ENCODE assay signal across 8 cellular contexts in genomic region chrX:55716937-55717336, GRCh38. TPM values are rescaled to one million over a fixed set of nuclear protein-coding genes. Genes with fewer than 3 reads are reported as not detected.
A peak's percentile ranks its signal among the peaks of the same experiment; 100 is the strongest.
DNase-seq lines count a peak whose midpoint lies in the region; ATAC-seq and TF ChIP-seq lines count a peak whose summit lies in the region.

No MANE protein-coding gene starts in this region.

- 76% methylated on average over 3 of the region's 3 CpGs for WGBS in liver

- TF ChIP-seq CTCF in liver (IDR thresholded peaks at IDR 0.05; ENCODE audit: low read depth, low read length, missing input control): no peak
- no peak for TF ChIP-seq CTCF in tibial artery (IDR thresholded peaks at IDR 0.05)

- H3K9ac ChIP-seq in liver (ENCODE audit: low read depth in 1 of 2, low read length in 2 of 2): peak overlapping the region in 1 of 2 donors; percentile 31

- H3K4me3 ChIP-seq in liver (ENCODE audit: low read depth in 1 of 3, low read length in 3 of 3) (peak overlapping the region in 2 of 3 donors; percentile 53 to 69), tibial artery (peak overlapping the region; percentile 67 to 72)

- H3K27me3 ChIP-seq in liver (ENCODE audit: control insufficient read depth in 4 of 4, insufficient read depth in 4 of 4, low read length in 3 of 4) (no peaks in the 10 kb centered on the region), tibial artery (no peaks in the 10 kb centered on the region)

- peaks cover 0 to 9% (median 4%) of the 10 kb centered on the region in 4 donors for H3K4me1 ChIP-seq in liver (ENCODE audit: control insufficient read depth in 4 of 4, insufficient read depth in 4 of 4, low read length in 3 of 4)
- H3K4me1 ChIP-seq in tibial artery: peaks cover 0 to 14% (median 1%) of the 10 kb centered on the region in 4 donors

- no peak for DNase-seq in activated T-cell treated with anti-CD3 and anti-CD28 coated beads, Interleukin-2, amount 50 U/mL, for 24 hours
- DNase-seq in activated T-cell treated with anti-CD3 and anti-CD28 coated beads, Interleukin-2, amount 50 U/mL, for 1 hour: no peak
- DNase-seq in activated naive CD8-positive, alpha-beta T cell treated with anti-CD3 and anti-CD28 coated beads, Interleukin-2, amount 50 U/mL, for 24 hours: no peak
- no peak for DNase-seq in tibial artery
- DNase-seq in NCI-H2196 (lab: John Stamatoyannopoulos, UW; ENCODE audit: unreplicated experiment): no peak
- DNase-seq in NCI-H526 (lab: John Stamatoyannopoulos, UW): no peak
- DNase-seq in NCI-H69 (lab: John Stamatoyannopoulos, UW): no peak

- H3K27ac ChIP-seq in liver (ENCODE audit: low read depth in 1 of 2, low read length in 2 of 2): peak overlapping the region; percentile 31 to 39
- peak overlapping the region; percentile 85 to 86 for H3K27ac ChIP-seq in tibial artery

- H3K36me3 ChIP-seq in liver (ENCODE audit: control insufficient read depth in 4 of 4, insufficient read depth in 3 of 4, low read depth in 1 of 4, low read length in 3 of 4) (peaks cover 2 to 7% (median 4%) of the 10 kb centered on the region in 4 donors), tibial artery (peaks cover 0 to 7% (median 0%) of the 10 kb centered on the region in 3 donors)

- no peak for TF ChIP-seq RAD21 in liver (IDR thresholded peaks at IDR 0.05)

- no peaks in the 10 kb centered on the region for H3K9me3 ChIP-seq in liver (ENCODE audit: control insufficient read depth in 4 of 4, low read length in 3 of 4)
- no peaks in the 10 kb centered on the region for H3K9me3 ChIP-seq in tibial artery

- no peak for ATAC-seq in activated naive CD8-positive, alpha-beta T cell treated with anti-CD3 and anti-CD28 coated beads, Interleukin-2, amount 50 U/mL, for 24 hours

- peak overlapping the region; percentile 82 for H3K4me3 Mint-ChIP-seq in activated T-cell treated with anti-CD3 and anti-CD28 coated beads, Interleukin-2, amount 50 U/mL, for 24 hours
- H3K4me3 Mint-ChIP-seq in activated naive CD8-positive, alpha-beta T cell treated with anti-CD3 and anti-CD28 coated beads, Interleukin-2, amount 50 U/mL, for 24 hours: peak overlapping the region; percentile 86

- peaks cover 24% of the 10 kb centered on the region for H3K4me1 Mint-ChIP-seq in activated T-cell treated with anti-CD3 and anti-CD28 coated beads, Interleukin-2, amount 50 U/mL, for 24 hours (ENCODE audit: low read depth)
- peaks cover 24% of the 10 kb centered on the region for H3K4me1 Mint-ChIP-seq in activated naive CD8-positive, alpha-beta T cell treated with anti-CD3 and anti-CD28 coated beads, Interleukin-2, amount 50 U/mL, for 24 hours

- intact Hi-C loops in tibial artery (cut with DNase I; ENCODE audit: low total_unique reads): loop anchor here (10.0 kb wide), 1 partner anchor 552 kb away; no protein-coding TSS in a partner anchor

- peaks cover 14% of the 10 kb centered on the region for H3K27me3 Mint-ChIP-seq in activated T-cell treated with anti-CD3 and anti-CD28 coated beads, Interleukin-2, amount 50 U/mL, for 24 hours
- H3K27me3 Mint-ChIP-seq in activated naive CD8-positive, alpha-beta T cell treated with anti-CD3 and anti-CD28 coated beads, Interleukin-2, amount 50 U/mL, for 24 hours: no peaks in the 10 kb centered on the region

- H3K9me3 Mint-ChIP-seq in activated T-cell treated with anti-CD3 and anti-CD28 coated beads, Interleukin-2, amount 50 U/mL, for 24 hours: no peaks in the 10 kb centered on the region
- H3K9me3 Mint-ChIP-seq in activated naive CD8-positive, alpha-beta T cell treated with anti-CD3 and anti-CD28 coated beads, Interleukin-2, amount 50 U/mL, for 24 hours: no peaks in the 10 kb centered on the region

- peaks cover 15% of the 10 kb centered on the region for H3K36me3 Mint-ChIP-seq in activated T-cell treated with anti-CD3 and anti-CD28 coated beads, Interleukin-2, amount 50 U/mL, for 24 hours (ENCODE audit: low read depth)
- H3K36me3 Mint-ChIP-seq in activated naive CD8-positive, alpha-beta T cell treated with anti-CD3 and anti-CD28 coated beads, Interleukin-2, amount 50 U/mL, for 24 hours (ENCODE audit: low read depth): peaks cover 5% of the 10 kb centered on the region

- H3K27ac Mint-ChIP-seq in activated T-cell treated with anti-CD3 and anti-CD28 coated beads, Interleukin-2, amount 50 U/mL, for 24 hours: peak overlapping the region; percentile 89
- peak overlapping the region; percentile 92 for H3K27ac Mint-ChIP-seq in activated naive CD8-positive, alpha-beta T cell treated with anti-CD3 and anti-CD28 coated beads, Interleukin-2, amount 50 U/mL, for 24 hours

TF ChIP-seq in liver, 16 proteins besides CTCF, POLR2A, EP300 and RAD21:
- TF ChIP-seq GABPA (IDR thresholded peaks at IDR 0.05 in 1 of 2, conservative IDR thresholded peaks at IDR 0.05 in 1 of 2) (no peak), SP1 (IDR thresholded peaks at IDR 0.05) (no peak), NR2F2 (IDR thresholded peaks at IDR 0.05) (no peak), EGR1 (IDR thresholded peaks at IDR 0.05; ENCODE audit: low read depth in 2 of 2) (no peak), YY1 (IDR thresholded peaks at IDR 0.05) (no peak), HNF4A (conservative IDR thresholded peaks at IDR 0.05) (no peak), ZBTB33 (IDR thresholded peaks at IDR 0.05) (no peak), MAX (IDR thresholded peaks at IDR 0.05) (no peak), FOXA1 (IDR thresholded peaks at IDR 0.05) (no peak), REST (IDR thresholded peaks at IDR 0.05) (no peak), TAF1 (conservative IDR thresholded peaks at IDR 0.05) (no peak), ATF3 (IDR thresholded peaks at IDR 0.05) (no peak), JUND (IDR thresholded peaks at IDR 0.05) (no peak), FOXA2 (IDR thresholded peaks at IDR 0.05) (no peak), RXRA (IDR thresholded peaks at IDR 0.05) (no peak), HNF4G (IDR thresholded peaks at IDR 0.05) (no peak)

RNA-seq across cellular contexts. Expression of gene RRAGB, which starts 0.6 kb away (rescaled TPM):
- 10 to 100 TPM in 1 of 2 donors, 1 to 10 TPM in 1; 9.0 to 10.3 TPM for total RNA-seq in liver
- 1 to 10 TPM; 2.8 to 7.2 TPM for polyA plus RNA-seq in liver
